14 cellular contexts compared by ENCODE assay signal in genomic region chr14:103463149-103463548, GRCh38.
"Had no signal": no experiment of that assay in that cellular context is flagged by ENCODE, and none has a peak within 500 bp of the region (broad histone marks: within the 10 kb centered on the region; RNA-seq: fewer than 3 reads in every experiment).

No MANE protein-coding gene starts in this region.

- ATAC-seq: esophagus mucosa; natural killer cell; right lobe of liver; stimulated activated memory B cell treated with anti-CD40 and anti-IgM and Interleukin-4, amounts not matched to agents 10 μg/mL and 1 μg/mL and 100 μg/mL, for 72 hours had no signal

- H3K27me3 Mint-ChIP-seq: progenitor cell of endocrine pancreas; stimulated activated memory B cell treated with anti-CD40 and anti-IgM and Interleukin-4, amounts not matched to agents 10 μg/mL and 1 μg/mL and 100 μg/mL, for 72 hours; type B pancreatic cell had no signal

- H3K27ac Mint-ChIP-seq: activated T-helper 1 cell treated with anti-CD3 and anti-CD28 coated beads, Interleukin-12 subunit alpha, Interleukin-12 subunit beta, Interleukin-2, Interleukin-4 antibody, amounts not matched to agents 30 ng/mL and 10 ng/mL and 1 ng/mL, durations not matched to agents 14 hours and 24 hours and 36 hours; progenitor cell of endocrine pancreas; stimulated activated memory B cell treated with anti-CD40 and anti-IgM and Interleukin-4, amounts not matched to agents 10 μg/mL and 1 μg/mL and 100 μg/mL, for 72 hours had no signal

- H3K27me3 ChIP-seq: right lobe of liver had no signal

- H3K27ac ChIP-seq: right lobe of liver had no signal

- H3K4me3 ChIP-seq: lung, right lobe of liver had no signal

- DNase-seq: activated CD4-positive, alpha-beta T cell treated with anti-CD3 and anti-CD28 coated beads, Interleukin-2, amount 50 U/mL, for 4 hours; activated naive CD4-positive, alpha-beta T cell treated with Interleukin-2 at 50 U/mL for 16 hours; central memory CD4-positive, alpha-beta T cell; natural killer cell; nucleus accumbens; right lobe of liver; substantia nigra; T-helper 2 cell had no signal

- H3K4me1 Mint-ChIP-seq: stimulated activated memory B cell treated with anti-CD40 and anti-IgM and Interleukin-4, amounts not matched to agents 10 μg/mL and 1 μg/mL and 100 μg/mL, for 72 hours had no signal

- H3K4me3 Mint-ChIP-seq: activated T-helper 1 cell treated with anti-CD3 and anti-CD28 coated beads, Interleukin-12 subunit alpha, Interleukin-12 subunit beta, Interleukin-2, Interleukin-4 antibody, amounts not matched to agents 30 ng/mL and 10 ng/mL and 1 ng/mL, durations not matched to agents 14 hours and 24 hours and 36 hours; natural killer cell; stimulated activated memory B cell treated with anti-CD40 and anti-IgM and Interleukin-4, amounts not matched to agents 10 μg/mL and 1 μg/mL and 100 μg/mL, for 72 hours; type B pancreatic cell had no signal

- H3K9me3 ChIP-seq: right lobe of liver had no signal

- H3K4me1 ChIP-seq: right lobe of liver had no signal

- H3K9me3 Mint-ChIP-seq: activated T-helper 1 cell treated with anti-CD3 and anti-CD28 coated beads, Interleukin-12 subunit alpha, Interleukin-12 subunit beta, Interleukin-2, Interleukin-4 antibody, amounts not matched to agents 30 ng/mL and 10 ng/mL and 1 ng/mL, durations not matched to agents 14 hours and 24 hours and 36 hours; natural killer cell; stimulated activated memory B cell treated with anti-CD40 and anti-IgM and Interleukin-4, amounts not matched to agents 10 μg/mL and 1 μg/mL and 100 μg/mL, for 72 hours; type B pancreatic cell had no signal
